1 cellular context compared by ENCODE assay signal in the genomic region with DNA sequence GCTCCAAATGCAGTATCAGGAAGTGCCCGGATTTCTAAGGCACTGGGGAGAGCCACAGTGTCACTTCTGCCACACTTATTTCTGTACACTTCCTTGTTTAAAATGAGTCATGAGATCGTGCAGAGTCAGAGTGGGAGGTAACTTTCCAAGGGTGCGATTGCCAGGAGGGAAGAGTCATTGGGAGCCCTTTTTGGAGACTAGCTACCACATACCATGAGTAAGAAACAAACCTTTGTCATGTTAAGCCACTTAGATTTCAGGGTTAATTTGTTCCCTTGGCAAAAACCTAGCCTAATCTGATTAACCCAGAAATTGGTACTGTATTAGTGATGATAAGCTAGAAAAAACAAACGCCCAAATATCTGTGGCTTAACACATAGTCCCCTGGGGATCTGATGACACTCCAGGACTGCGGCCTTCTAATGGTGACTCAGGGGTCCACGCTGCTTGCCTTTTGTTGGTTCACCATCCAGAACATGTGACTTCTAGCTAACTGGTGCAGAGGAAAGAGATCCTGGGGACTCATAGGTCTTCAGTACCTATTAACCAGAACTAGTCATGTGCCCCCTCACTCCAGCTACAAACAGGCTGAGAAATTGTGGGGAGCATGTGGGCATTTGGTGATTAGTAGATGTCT.
TF ChIP-seq lines count a peak whose summit lies in the region.

No MANE protein-coding gene starts in this region.

TF ChIP-seq in A549, 52 proteins besides CTCF, POLR2A, EP300 and RAD21 (continued from another document):
- TF ChIP-seq TP53 (CRISPR knock-in tag; IDR thresholded peaks at IDR 0.05) (peak; percentile 63), PHF8 (IDR thresholded peaks at IDR 0.05; ENCODE audit: borderline replicate concordance, low read depth) (no peak), HDAC2 (IDR thresholded peaks at IDR 0.05) (no peak)
- TF ChIP-seq, protein P1, sequence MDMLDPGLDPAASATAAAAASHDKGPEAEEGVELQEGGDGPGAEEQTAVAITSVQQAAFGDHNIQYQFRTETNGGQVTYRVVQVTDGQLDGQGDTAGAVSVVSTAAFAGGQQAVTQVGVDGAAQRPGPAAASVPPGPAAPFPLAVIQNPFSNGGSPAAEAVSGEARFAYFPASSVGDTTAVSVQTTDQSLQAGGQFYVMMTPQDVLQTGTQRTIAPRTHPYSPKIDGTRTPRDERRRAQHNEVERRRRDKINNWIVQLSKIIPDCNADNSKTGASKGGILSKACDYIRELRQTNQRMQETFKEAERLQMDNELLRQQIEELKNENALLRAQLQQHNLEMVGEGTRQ (IDR thresholded peaks at IDR 0.05): peak; percentile 88
